Comparison of ENCODE assay signal across 26 cellular contexts in genomic region chr2:102290594-102290993, GRCh38.
"Had no signal": no experiment of that assay in that cellular context is flagged by ENCODE, and none has a peak within 500 bp of the region (broad histone marks: within the 10 kb centered on the region; RNA-seq: fewer than 3 reads in every experiment).

No MANE protein-coding gene starts in this region.

- H3K36me3 Mint-ChIP-seq: immature natural killer cell; memory B cell; mesothelial cell of epicardium; stimulated activated memory B cell treated with anti-CD40 and anti-IgM and Interleukin-4, amounts not matched to agents 10 μg/mL and 1 μg/mL and 100 μg/mL, for 72 hours had no signal

- FAIRE-seq: keratinocyte had no signal

- H3K36me3 ChIP-seq: esophagus muscularis mucosa, gastroesophageal sphincter, left ventricle myocardium inferior, lower lobe of right lung, right lobe of liver, spleen, tibial artery, upper lobe of left lung, vagina had no signal

- ATAC-seq: gastroesophageal sphincter; left cardiac atrium; psoas muscle; right lobe of liver; stimulated activated memory B cell treated with anti-CD40 and anti-IgM and Interleukin-4, amounts not matched to agents 10 μg/mL and 1 μg/mL and 100 μg/mL, for 72 hours had no signal

- H3K4me1 Mint-ChIP-seq: nephron had no signal

- H3K4me3 Mint-ChIP-seq: immature natural killer cell; memory B cell; mesothelial cell of epicardium; nephron; stimulated activated memory B cell treated with anti-CD40 and anti-IgM and Interleukin-4, amounts not matched to agents 10 μg/mL and 1 μg/mL and 100 μg/mL, for 72 hours; stimulated activated naive CD8-positive, alpha-beta T cell treated with anti-CD3 and anti-CD28 coated beads, Interleukin-15, Interleukin-2, amounts not matched to agents 100 ng/mL and 50 ng/mL, for 24 hours had no signal

- H3K4me3 ChIP-seq: coronary artery, dorsolateral prefrontal cortex, esophagus muscularis mucosa, gastroesophageal sphincter, left ventricle myocardium inferior, lower lobe of right lung, psoas muscle, right lobe of liver, spleen, tibial artery, upper lobe of left lung, vagina had no signal

- H3K9me3 ChIP-seq: esophagus muscularis mucosa, gastroesophageal sphincter, left ventricle myocardium inferior, lower lobe of right lung, psoas muscle, right lobe of liver, spleen, tibial artery, upper lobe of left lung, vagina had no signal

- H3K9me3 Mint-ChIP-seq: memory B cell; mesothelial cell of epicardium; nephron; stimulated activated memory B cell treated with anti-CD40 and anti-IgM and Interleukin-4, amounts not matched to agents 10 μg/mL and 1 μg/mL and 100 μg/mL, for 72 hours; stimulated activated naive CD8-positive, alpha-beta T cell treated with anti-CD3 and anti-CD28 coated beads, Interleukin-15, Interleukin-2, amounts not matched to agents 100 ng/mL and 50 ng/mL, for 24 hours had no signal

- H3K27ac Mint-ChIP-seq: immature natural killer cell; memory B cell; mesothelial cell of epicardium; nephron; stimulated activated memory B cell treated with anti-CD40 and anti-IgM and Interleukin-4, amounts not matched to agents 10 μg/mL and 1 μg/mL and 100 μg/mL, for 72 hours; stimulated activated naive CD8-positive, alpha-beta T cell treated with anti-CD3 and anti-CD28 coated beads, Interleukin-15, Interleukin-2, amounts not matched to agents 100 ng/mL and 50 ng/mL, for 24 hours had no signal

- H3K27me3 ChIP-seq: right lobe of liver, tibial artery, upper lobe of left lung, vagina had no signal

- H3K4me1 ChIP-seq: esophagus muscularis mucosa, gastroesophageal sphincter, left ventricle myocardium inferior, psoas muscle, right lobe of liver, tibial artery, vagina had no signal

- H3K27ac ChIP-seq: coronary artery, dorsolateral prefrontal cortex, esophagus muscularis mucosa, gastroesophageal sphincter, left ventricle myocardium inferior, lower lobe of right lung, psoas muscle, right lobe of liver, tibial artery, vagina had no signal

- DNase-seq: dorsolateral prefrontal cortex; effector CD8-positive, alpha-beta T cell; glutamatergic neuron; immature natural killer cell; retina; right lobe of liver; spleen; stimulated activated CD4-positive, alpha-beta T cell treated with anti-CD3 and anti-CD28 coated beads, Interleukin-15, amount 100 ng/mL, for 24 hours; stimulated activated CD4-positive, alpha-beta T cell treated with anti-CD3 and anti-CD28 coated beads, Interleukin-1b, Interleukin-23, amount 100 ng/mL, for 48 hours; stimulated activated CD4-positive, alpha-beta T cell treated with anti-CD3 and anti-CD28 coated beads, Interleukin-4, amount 100 ng/mL, for 24 hours had no signal
